ENCODE assay signal across 8 cellular contexts in the genomic region with DNA sequence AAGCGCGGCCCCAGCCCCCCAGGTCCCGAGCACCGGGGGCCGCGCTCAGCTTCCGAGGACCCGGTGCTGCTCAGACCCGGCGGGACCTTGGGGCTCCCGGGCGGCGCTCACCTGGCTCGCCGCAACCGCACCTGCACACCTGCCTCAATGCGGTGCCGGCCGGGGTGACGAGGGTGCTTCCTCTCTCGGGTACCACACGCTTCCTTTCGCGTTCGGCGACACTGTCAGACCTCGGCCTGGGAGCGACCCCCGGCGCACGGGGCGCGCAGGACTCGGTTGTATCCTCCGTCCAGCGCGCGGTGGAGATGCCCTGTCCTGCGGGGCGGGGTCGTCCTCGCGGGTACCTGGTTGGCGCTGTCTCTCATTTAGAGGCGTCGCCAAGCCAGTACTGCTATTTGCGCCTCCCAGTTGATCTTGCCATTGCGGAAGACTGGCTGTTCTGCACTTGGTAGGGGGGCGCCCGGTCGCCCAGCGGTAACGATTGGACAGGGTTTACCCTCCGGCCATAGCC. TPM values are rescaled to one million over a fixed set of nuclear protein-coding genes. Genes with fewer than 3 reads are reported as not detected.
DNase-seq lines count a peak whose midpoint lies in the region; ATAC-seq and TF ChIP-seq lines count a peak whose summit lies in the region.

No MANE protein-coding gene starts in this region.

- DNase-seq in CD4-positive, alpha-beta T cell = peak; percentile 33 to 63 (median 52)
- DNase-seq in MV-4-11 (lab: John Stamatoyannopoulos, UW) = peak; percentile 3
- DNase-seq in activated CD4-positive, alpha-beta T cell treated with anti-CD3 and anti-CD28 coated beads, Interleukin-2, amount 50 U/mL, for 48 hours = peak; percentile 33 to 37
- peak; percentile 46 to 53 (median 50) for DNase-seq in effector memory CD8-positive, alpha-beta T cell
- peak; percentile 71 for DNase-seq in type B pancreatic cell (ENCODE audit: extremely low spot score, unreplicated experiment)
- no peak for DNase-seq in NCI-H226

- no peaks in the 10 kb centered on the region for H3K27me3 ChIP-seq in CD4-positive, alpha-beta T cell (ENCODE audit: control insufficient read depth, insufficient read depth, low read length)
- no peaks in the 10 kb centered on the region for H3K27me3 ChIP-seq in mononuclear cell (ENCODE audit: insufficient read depth, low read length)

- POLR2A ChIA-PET in CD4-positive, alpha-beta T cell (lab: Charles Lee) = interaction anchor here (0.8 to 5.3 kb wide), 12 partner anchors 10 to 175 kb away, joined by 3 to 95 read pairs (median 6); a partner anchor contains a TSS

- H3K36me3 Mint-ChIP-seq in CD4-positive, alpha-beta T cell (ENCODE audit: low read depth) = peaks cover 5% of the 10 kb centered on the region
- H3K36me3 Mint-ChIP-seq in effector memory CD8-positive, alpha-beta T cell (ENCODE audit: insufficient read depth) = peaks cover 18% of the 10 kb centered on the region
- no peaks in the 10 kb centered on the region for H3K36me3 Mint-ChIP-seq in type B pancreatic cell

- no peaks in the 10 kb centered on the region for H3K27me3 Mint-ChIP-seq in CD4-positive, alpha-beta T cell
- H3K27me3 Mint-ChIP-seq in effector memory CD8-positive, alpha-beta T cell = no peaks in the 10 kb centered on the region
- no peaks in the 10 kb centered on the region for H3K27me3 Mint-ChIP-seq in type B pancreatic cell

- no peak overlapping the region for H3K27ac ChIP-seq in CD4-positive, alpha-beta T cell (ENCODE audit: low read depth, low read length)

- peak overlapping the region; percentile 88 for H3K27ac Mint-ChIP-seq in CD4-positive, alpha-beta T cell
- peak overlapping the region; percentile 76 to 92 for H3K27ac Mint-ChIP-seq in effector memory CD8-positive, alpha-beta T cell
- peak overlapping the region; percentile 76 for H3K27ac Mint-ChIP-seq in type B pancreatic cell

- no peaks in the 10 kb centered on the region for H3K9me3 ChIP-seq in CD4-positive, alpha-beta T cell (ENCODE audit: control insufficient read depth, low read length)
- no peaks in the 10 kb centered on the region for H3K9me3 ChIP-seq in mononuclear cell (ENCODE audit: low read depth, low read length)

- peak; percentile 63 for ATAC-seq in CD4-positive, alpha-beta T cell (ENCODE audit: poor library complexity)
- peak; percentile 16 for ATAC-seq in GM21576 (IDR thresholded peaks at IDR 0.05; ENCODE audit: unreplicated experiment)
- ATAC-seq in effector memory CD8-positive, alpha-beta T cell (replicated peaks) = peak; percentile 59

- H3K4me1 Mint-ChIP-seq in CD4-positive, alpha-beta T cell (ENCODE audit: low read depth) = peaks cover 22% of the 10 kb centered on the region
- peaks cover 14 to 16% of the 10 kb centered on the region in 2 donors for H3K4me1 Mint-ChIP-seq in effector memory CD8-positive, alpha-beta T cell (ENCODE audit: low read depth in 2 of 2)
- peaks cover 13% of the 10 kb centered on the region for H3K4me1 Mint-ChIP-seq in type B pancreatic cell (ENCODE audit: unreplicated experiment)

- TF ChIP-seq CTCF in CD4-positive, alpha-beta T cell (IDR thresholded peaks at IDR 0.05) = no peak
- TF ChIP-seq CTCF in type B pancreatic cell (conservative IDR thresholded peaks at IDR 0.05) = no peak

- H3K4me3 Mint-ChIP-seq in CD4-positive, alpha-beta T cell = peak overlapping the region; percentile 95
- H3K4me3 Mint-ChIP-seq in effector memory CD8-positive, alpha-beta T cell = peak overlapping the region; percentile 87
- H3K4me3 Mint-ChIP-seq in type B pancreatic cell = peak overlapping the region; percentile 92

- H3K4me1 ChIP-seq in mononuclear cell (ENCODE audit: insufficient read depth, low read length) = peaks cover 30% of the 10 kb centered on the region

- CTCF ChIA-PET in CD4-positive, alpha-beta T cell (lab: Charles Lee) = interaction anchor here (1.2 to 1.6 kb wide), 3 partner anchors 13 to 175 kb away, joined by 3 to 6 read pairs (median 4); a partner anchor contains a TSS

- H3K9me3 Mint-ChIP-seq in CD4-positive, alpha-beta T cell = no peaks in the 10 kb centered on the region
- no peaks in the 10 kb centered on the region for H3K9me3 Mint-ChIP-seq in effector memory CD8-positive, alpha-beta T cell
- H3K9me3 Mint-ChIP-seq in type B pancreatic cell = no peaks in the 10 kb centered on the region

- peak overlapping the region; percentile 38 for H3K4me3 ChIP-seq in mononuclear cell (ENCODE audit: low read length)

- intact Hi-C loops in CD4-positive, alpha-beta T cell (cut with DNase I, micrococcal nuclease) = loop anchor here (1.0 to 2.0 kb wide), 2 partner anchors 14 to 176 kb away; a partner anchor contains a TSS

RNA-seq across cellular contexts. Expression of a gene that starts 0.7 kb away (rescaled TPM):
- 10 to 100 TPM; 57.7 to 61.5 TPM for total RNA-seq in CD4-positive, alpha-beta T cell
- total RNA-seq in mononuclear cell (27.0 TPM), type B pancreatic cell (ENCODE audit: low replicate concordance) (77.7 and 101 TPM in 2 replicates)

RNA-seq across cellular contexts. Expression of a gene that starts 14.5 kb away (rescaled TPM):
- total RNA-seq in CD4-positive, alpha-beta T cell = 10 to 100 TPM; 77.4 to 77.7 TPM
- 39.7 TPM for total RNA-seq in mononuclear cell
- 39.8 and 47.7 TPM in 2 replicates for total RNA-seq in type B pancreatic cell (ENCODE audit: low replicate concordance)
